11 cellular contexts compared by ENCODE assay signal in the genomic region with DNA sequence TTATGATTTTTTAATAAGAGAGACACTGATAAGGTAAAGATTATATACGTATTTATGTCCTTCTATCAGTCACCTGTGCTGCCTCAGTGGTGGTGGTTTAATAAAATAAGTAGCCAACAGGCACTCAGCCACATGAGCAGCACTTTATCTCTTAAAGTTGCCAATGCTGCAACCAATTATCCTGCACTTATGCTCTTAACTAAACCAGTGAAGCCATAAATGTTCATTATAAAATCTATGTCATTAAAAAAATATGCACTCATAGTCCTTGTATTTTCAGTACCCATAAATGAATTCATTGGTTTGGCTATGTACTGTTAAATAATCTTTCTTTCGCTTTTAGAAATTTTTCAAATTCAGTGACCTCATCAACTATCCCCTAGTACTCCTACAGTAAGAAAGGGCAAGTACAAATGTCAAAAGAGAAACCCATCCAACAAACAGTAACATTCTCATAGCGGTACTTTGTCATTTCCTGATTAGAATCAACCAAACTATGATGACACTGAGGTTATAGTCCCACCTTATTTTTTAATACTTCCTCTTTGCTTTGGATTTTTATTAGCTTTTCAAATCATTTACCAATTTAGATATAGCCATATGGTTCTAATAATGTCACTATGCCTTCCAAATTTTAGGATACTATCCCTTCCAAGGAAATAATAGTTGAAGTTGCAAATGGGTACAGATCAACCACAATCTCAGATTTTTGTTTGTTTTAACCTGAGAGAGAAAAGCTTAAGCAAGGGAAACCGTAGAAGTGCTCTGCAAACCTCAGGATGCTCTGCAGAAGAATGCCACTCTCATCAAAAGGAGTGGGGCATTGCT.
DNase-seq lines count a peak whose midpoint lies in the region; ATAC-seq and TF ChIP-seq lines count a peak whose summit lies in the region.
"Had no signal": no experiment of that assay in that cellular context is flagged by ENCODE, and none has a peak within 500 bp of the region (broad histone marks: within the 10 kb centered on the region; RNA-seq: fewer than 3 reads in every experiment).

No MANE protein-coding gene starts in this region.

- CTCF ChIA-PET in OCI-LY7 (lab: Charles Lee; ENCODE audit: unreplicated experiment) = no interaction called here

- H3K79me2 ChIP-seq in OCI-LY7 (ENCODE audit: insufficient read depth, low read depth, low read length) = no peaks in the 10 kb centered on the region

- 70% methylated on average over 4 of the region's 4 CpGs for WGBS in esophagus muscularis mucosa
- 68 to 79% (median 71%) methylated on average over 4 of the region's 4 CpGs for WGBS in spleen, 5 donors

- no peak overlapping the region for H3K4me2 ChIP-seq in OCI-LY7 (ENCODE audit: low read length)

- H4K20me1 ChIP-seq in OCI-LY7 (ENCODE audit: insufficient read depth, low read length) = no peaks in the 10 kb centered on the region

- TF ChIP-seq POLR2A in esophagus muscularis mucosa (IDR thresholded peaks at IDR 0.05; ENCODE audit: low read depth) (no peak), spleen (IDR thresholded peaks at IDR 0.05) (no peak)

- no peaks in the 10 kb centered on the region for H3K9me3 ChIP-seq in esophagus muscularis mucosa
- H3K9me3 ChIP-seq in OCI-LY7 (ENCODE audit: low read length) = no peaks in the 10 kb centered on the region
- H3K9me3 ChIP-seq in spleen = no peaks in the 10 kb centered on the region
- H3K9me3 ChIP-seq: ovary had no signal

- TF ChIP-seq CTCF in esophagus muscularis mucosa (IDR thresholded peaks at IDR 0.05) (no peak), OCI-LY7 (conservative IDR thresholded peaks at IDR 0.05; ENCODE audit: low read length) (no peak), spleen (IDR thresholded peaks at IDR 0.05 in 8 of 11, conservative IDR thresholded peaks at IDR 0.05 in 3 of 11) (no peak)

- DNase-seq in esophagus muscularis mucosa (ENCODE audit: extremely low spot score) = no peak
- DNase-seq in OCI-LY7 (ENCODE audit: low spot score) = no peak
- DNase-seq in spleen = no peak
- no peak for DNase-seq in KG1 (lab: John Stamatoyannopoulos, UW)
- DNase-seq: ovary had no signal

- H3K27me3 ChIP-seq in esophagus muscularis mucosa (no peaks in the 10 kb centered on the region), spleen (replicated peaks in 1 of 7) (no peaks in the 10 kb centered on the region)
- H3K27me3 ChIP-seq: ovary had no signal

- no peak overlapping the region for H2AFZ ChIP-seq in OCI-LY7 (ENCODE audit: low read length)

- POLR2A ChIA-PET in OCI-LY7 (lab: Charles Lee) = interaction anchor here (0.6 to 0.8 kb wide), 2 partner anchors 98 to 664 kb away, joined by 3 read pairs; no protein-coding TSS in a partner anchor

- peak; percentile 85 for ATAC-seq in GM18498 (IDR thresholded peaks at IDR 0.05; ENCODE audit: unreplicated experiment)
- ATAC-seq in GM19397 (IDR thresholded peaks at IDR 0.05; ENCODE audit: unreplicated experiment) = peak; percentile 60
- ATAC-seq in HG03342 (IDR thresholded peaks at IDR 0.05; ENCODE audit: unreplicated experiment) = peak; percentile 66
- ATAC-seq in HG02840 (IDR thresholded peaks at IDR 0.05; ENCODE audit: low FRiP score, unreplicated experiment) = no peak
- ATAC-seq: K562, Right ventricle myocardium inferior had no signal

- no TSS peak for BruUV-seq in OCI-LY7 (replicated peaks; lab: Mats Ljungman, UMichigan)

- H3K4me1 ChIP-seq in esophagus muscularis mucosa (peaks cover 13 to 65% (median 53%) of the 10 kb centered on the region in 4 donors), OCI-LY7 (ENCODE audit: insufficient read depth, low read length, poor library complexity, severe bottlenecking) (peaks cover 17% of the 10 kb centered on the region), spleen (peaks cover 0 to 52% (median 14%) of the 10 kb centered on the region in 6 donors)

- H3K4me3 ChIP-seq in esophagus muscularis mucosa (no peak overlapping the region), OCI-LY7 (ENCODE audit: low read depth, low read length, poor library complexity, severe bottlenecking) (no peak overlapping the region), spleen (no peak overlapping the region)
- H3K4me3 ChIP-seq: K562, ovary had no signal

- H3K36me3 ChIP-seq in esophagus muscularis mucosa (no peaks in the 10 kb centered on the region), OCI-LY7 (ENCODE audit: insufficient read depth, low read length) (peaks cover 36% of the 10 kb centered on the region), spleen (peaks cover 0 to 14% (median 0%) of the 10 kb centered on the region in 6 donors)
- H3K36me3 ChIP-seq: ovary had no signal

- no peak for TF ChIP-seq EP300 in esophagus muscularis mucosa (IDR thresholded peaks at IDR 0.05)

- peak overlapping the region; percentile 37 to 75 (median 57) for H3K27ac ChIP-seq in esophagus muscularis mucosa (replicated peaks in 1 of 4)
- H3K27ac ChIP-seq in OCI-LY7 (ENCODE audit: low read depth, low read length, poor library complexity, severe bottlenecking) = no peak overlapping the region
- H3K27ac ChIP-seq in spleen = peak overlapping the region in 4 of 8 donors; percentile 22 to 49 (median 36)
- H3K27ac ChIP-seq: ovary had no signal

- intact Hi-C loops in esophagus muscularis mucosa (cut with DNase I) = loop anchor here (10.0 kb wide), 1 partner anchor 191 kb away; the partner anchor contains the start of gene KLF12
- intact Hi-C loops in OCI-LY7 (cut with micrococcal nuclease; ENCODE audit: unreplicated experiment) = no loop called here
- intact Hi-C loops in spleen (cut with DNase I; ENCODE audit: low total_unique reads) = no loop called here

- H3K9me2 ChIP-seq in OCI-LY7 (ENCODE audit: insufficient read depth, low read length) = no peaks in the 10 kb centered on the region
